In the genomic region with DNA sequence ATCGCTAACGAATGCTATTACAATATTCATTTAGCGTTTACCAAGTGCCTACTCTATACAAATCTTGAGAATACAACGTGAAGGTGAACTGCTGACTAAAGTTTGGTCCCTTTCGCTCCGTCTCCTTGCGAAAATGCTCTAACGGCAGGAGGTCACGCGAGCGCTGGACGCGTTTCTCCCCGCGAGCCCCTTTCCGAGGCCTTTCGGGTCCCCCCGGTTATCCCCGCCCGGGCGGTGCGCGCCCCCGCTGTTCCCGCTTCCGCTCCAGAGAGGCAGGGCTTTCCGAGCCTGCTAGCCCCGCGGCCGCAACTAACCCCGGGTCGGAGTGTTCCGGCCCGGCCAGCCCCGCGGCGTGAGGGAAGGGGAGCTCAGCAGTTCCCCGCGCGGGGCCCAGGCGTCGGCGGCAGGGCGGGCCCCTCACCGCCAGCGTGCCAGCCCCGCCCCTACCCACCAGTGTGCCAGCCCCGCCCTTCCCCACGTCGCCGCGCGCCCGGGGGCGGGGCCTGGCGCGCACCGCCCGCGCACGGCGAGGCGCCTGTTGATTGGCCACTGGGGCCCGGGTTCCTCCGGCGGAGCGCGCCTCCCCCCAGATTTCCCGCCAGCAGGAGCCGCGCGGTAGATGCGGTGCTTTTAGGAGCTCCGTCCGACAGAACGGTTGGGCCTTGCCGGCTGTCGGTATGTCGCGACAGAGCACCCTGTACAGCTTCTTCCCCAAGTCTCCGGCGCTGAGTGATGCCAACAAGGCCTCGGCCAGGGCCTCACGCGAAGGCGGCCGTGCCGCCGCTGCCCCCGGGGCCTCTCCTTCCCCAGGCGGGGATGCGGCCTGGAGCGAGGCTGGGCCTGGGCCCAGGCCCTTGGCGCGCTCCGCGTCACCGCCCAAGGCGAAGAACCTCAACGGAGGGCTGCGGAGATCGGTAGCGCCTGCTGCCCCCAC, we compare ENCODE assay signal across 8 cellular contexts. TPM values are rescaled to one million over a fixed set of nuclear protein-coding genes. Genes with fewer than 3 reads are reported as not detected.
DNase-seq lines count a peak whose midpoint lies in the region; ATAC-seq and TF ChIP-seq lines count a peak whose summit lies in the region.

Gene MSH6, plus strand, starts transcription at position 589 of the 934 bp plus-strand sequence. Its CDS starts 89 bp downstream, at position 678.

- H3K4me2 ChIP-seq in skeletal muscle satellite cell (ENCODE audit: low read length) = peak within 1 kb of the TSS; percentile 94

- no peaks in the 10 kb centered on the region for H3K36me3 ChIP-seq in brain microvascular endothelial cell (replicated peaks)
- no peaks in the 10 kb centered on the region for H3K36me3 ChIP-seq in iPS-15b (ENCODE audit: control insufficient read depth, insufficient read depth, low read length)
- H3K36me3 ChIP-seq in skeletal muscle satellite cell (ENCODE audit: insufficient read depth, low read length) = no peaks in the 10 kb centered on the region

- DNase-seq in A172 (ENCODE audit: low spot score) (peak; percentile 75), NCI-H2107 treated with DMSO at 0.1 percent for 48 hours (lab: John Stamatoyannopoulos, UW; ENCODE audit: unreplicated experiment) (peak; percentile 61), UCSD-AML1 (lab: John Stamatoyannopoulos, UW; ENCODE audit: unreplicated experiment) (peak; percentile 94), brain microvascular endothelial cell (peak; percentile 76)

- ATAC-seq in GM18858 (IDR thresholded peaks at IDR 0.05; ENCODE audit: unreplicated experiment) (peak; percentile 76), HG03066 (IDR thresholded peaks at IDR 0.05; ENCODE audit: low read depth, unreplicated experiment) (peak; percentile 76)

- TF ChIP-seq CTCF in brain microvascular endothelial cell (IDR thresholded peaks at IDR 0.05; ENCODE audit: low read depth, low read length, missing control alignments) = no peak

- peak within 1 kb of the TSS; percentile 73 for H3K27ac ChIP-seq in brain microvascular endothelial cell

- no peaks in the 10 kb centered on the region for H3K9me3 ChIP-seq in iPS-15b (ENCODE audit: control insufficient read depth, insufficient read depth, low read length)
- H3K9me3 ChIP-seq in skeletal muscle satellite cell (replicated peaks; ENCODE audit: low read length) = no peaks in the 10 kb centered on the region

- H3K27me3 ChIP-seq in brain microvascular endothelial cell (replicated peaks) (no peaks in the 10 kb centered on the region), iPS-15b (ENCODE audit: control insufficient read depth, insufficient read depth, low read length) (no peaks in the 10 kb centered on the region), skeletal muscle satellite cell (ENCODE audit: control insufficient read depth, insufficient read depth, low read length) (no peaks in the 10 kb centered on the region)

- in situ Hi-C loops in brain microvascular endothelial cell (cut with HindIII; ENCODE audit: low pct_ligation_motif_present, low sequenced_read_pairs) = no loop called here

- H3K9ac ChIP-seq in iPS-15b (ENCODE audit: low read depth, low read length) (peak within 1 kb of the TSS; percentile 98), skeletal muscle satellite cell (ENCODE audit: low read depth, low read length) (peak within 1 kb of the TSS; percentile 87)

- H3K4me3 ChIP-seq in brain microvascular endothelial cell (ENCODE audit: low read depth, low read length) = peak within 1 kb of the TSS; percentile 77
- H3K4me3 ChIP-seq in iPS-15b (ENCODE audit: low read depth, low read length) = peak within 1 kb of the TSS; percentile 95
- H3K4me3 ChIP-seq in skeletal muscle satellite cell (ENCODE audit: low read length) = peak within 1 kb of the TSS; percentile 88

- H3K4me1 ChIP-seq in iPS-15b (ENCODE audit: control insufficient read depth, insufficient read depth, low read length) = peaks cover 3% of the 10 kb centered on the region
- H3K4me1 ChIP-seq in skeletal muscle satellite cell (ENCODE audit: control insufficient read depth, insufficient read depth, low read length) = peaks cover 6% of the 10 kb centered on the region

RNA-seq across cellular contexts. Expression of gene MSH6, which starts in this region (rescaled TPM):
- total RNA-seq in A172 (2014; rRNA removed; shearing (Covaris generic)) = 101 and 112 TPM in 2 replicates
- total RNA-seq in skeletal muscle satellite cell (2012; rRNA removed) = 50.0 and 51.5 TPM in 2 replicates

Comparison
In these comparisons a context has a peak if more than half of its experiments do, and no peak if none do; other contexts are left out.
1. Peak in every context shown above with its lines: DNase-seq, ATAC-seq, H3K4me3 ChIP-seq and H3K27ac ChIP-seq.